In the genomic region with DNA sequence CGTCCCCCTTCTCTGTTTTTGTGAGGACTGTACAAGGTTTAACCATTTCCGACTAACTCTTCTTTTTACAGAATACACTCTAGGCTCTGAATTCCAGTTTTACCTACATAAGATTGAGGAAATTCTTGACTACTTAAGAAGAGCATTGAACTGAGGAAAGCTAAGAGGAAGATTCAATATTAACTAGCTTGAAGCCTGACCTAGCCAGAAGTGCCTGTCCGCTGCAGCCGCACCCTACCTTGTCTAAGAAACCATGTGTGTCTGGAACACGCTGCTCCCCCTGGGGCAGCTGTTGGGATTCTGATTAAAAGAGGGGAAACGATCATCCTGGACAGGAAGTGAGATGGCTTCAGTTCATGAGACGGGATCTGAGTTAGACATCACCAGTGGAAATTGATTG, we compare ENCODE assay signal across 16 cellular contexts. TPM values are rescaled to one million over a fixed set of nuclear protein-coding genes. Genes with fewer than 3 reads are reported as not detected.
DNase-seq lines count a peak whose midpoint lies in the region; ATAC-seq and TF ChIP-seq lines count a peak whose summit lies in the region.
"Had no signal": no experiment of that assay in that cellular context is flagged by ENCODE, and none has a peak within 500 bp of the region (broad histone marks: within the 10 kb centered on the region; RNA-seq: fewer than 3 reads in every experiment).

No MANE protein-coding gene starts in this region.

- no peak overlapping the region for H3K4me3 Mint-ChIP-seq in activated T-helper 17 cell treated with anti-CD3 and anti-CD28 coated beads, Interleukin-2, amount 50 U/mL, for 72 hours
- H3K4me3 Mint-ChIP-seq in glutamatergic neuron (ENCODE audit: unreplicated experiment): no peak overlapping the region
- H3K4me3 Mint-ChIP-seq: CD4-positive, CD25-positive, alpha-beta regulatory T cell had no signal

- H3K9me3 ChIP-seq in BLaER1 (no peaks in the 10 kb centered on the region), right atrium auricular region (no peaks in the 10 kb centered on the region)
- H3K9me3 ChIP-seq: A549 had no signal

- H3K4me1 Mint-ChIP-seq in activated T-helper 17 cell treated with anti-CD3 and anti-CD28 coated beads, Interleukin-2, amount 50 U/mL, for 72 hours: peaks cover 11% of the 10 kb centered on the region
- H3K4me1 Mint-ChIP-seq in glutamatergic neuron (ENCODE audit: low read depth, unreplicated experiment): no peaks in the 10 kb centered on the region

- DNase-seq in Caki2 (ENCODE audit: low read depth) (peak; percentile 35), kidney tubule cell (ENCODE audit: low spot score) (peak; percentile 20), glutamatergic neuron (no peak), NOMO-1 treated with dmso at 0.1 percent for 144 hours (lab: John Stamatoyannopoulos, UW; ENCODE audit: unreplicated experiment) (no peak), right atrium auricular region (ENCODE audit: low spot score) (no peak)
- DNase-seq: Calu3; CD4-positive, CD25-positive, alpha-beta regulatory T cell; DMS 273 treated with DMSO at 0.1 percent for 48 hours; DMS79 had no signal

- H3K4me3 ChIP-seq in BLaER1: no peak overlapping the region
- no peak overlapping the region for H3K4me3 ChIP-seq in right atrium auricular region
- H3K4me3 ChIP-seq: A549, GM12878, GM23248 had no signal

- no peaks in the 10 kb centered on the region for H3K27me3 Mint-ChIP-seq in activated T-helper 17 cell treated with anti-CD3 and anti-CD28 coated beads, Interleukin-2, amount 50 U/mL, for 72 hours
- peaks cover 3% of the 10 kb centered on the region for H3K27me3 Mint-ChIP-seq in glutamatergic neuron (ENCODE audit: unreplicated experiment)
- H3K27me3 Mint-ChIP-seq: CD4-positive, CD25-positive, alpha-beta regulatory T cell had no signal

- H3K27ac ChIP-seq in BLaER1 (no peak overlapping the region), right atrium auricular region (no peak overlapping the region)
- H3K27ac ChIP-seq: A549, GM23248 had no signal

- TF ChIP-seq CTCF in glutamatergic neuron (IDR thresholded peaks at IDR 0.05; ENCODE audit: partially characterized antibody, unreplicated experiment) (no peak), right atrium auricular region (IDR thresholded peaks at IDR 0.05) (no peak)

- no peaks in the 10 kb centered on the region for H3K27me3 ChIP-seq in BLaER1
- H3K27me3 ChIP-seq in right atrium auricular region: no peaks in the 10 kb centered on the region

- ATAC-seq in activated T-helper 17 cell treated with anti-CD3 and anti-CD28 coated beads, Interleukin-2, amount 50 U/mL, for 72 hours (replicated peaks): no peak
- ATAC-seq: GM12878, HCT116 had no signal

- no peaks in the 10 kb centered on the region for H3K36me3 ChIP-seq in BLaER1
- no peaks in the 10 kb centered on the region for H3K36me3 ChIP-seq in right atrium auricular region

- H3K4me1 ChIP-seq in BLaER1: peaks cover 13% of the 10 kb centered on the region
- H3K4me1 ChIP-seq in right atrium auricular region: no peaks in the 10 kb centered on the region
- H3K4me1 ChIP-seq: A549 had no signal

- peak overlapping the region; percentile 71 for H3K27ac Mint-ChIP-seq in activated T-helper 17 cell treated with anti-CD3 and anti-CD28 coated beads, Interleukin-2, amount 50 U/mL, for 72 hours
- no peak overlapping the region for H3K27ac Mint-ChIP-seq in glutamatergic neuron (ENCODE audit: unreplicated experiment)

- no peaks in the 10 kb centered on the region for H4K20me1 ChIP-seq in BLaER1

- H3K36me3 Mint-ChIP-seq in activated T-helper 17 cell treated with anti-CD3 and anti-CD28 coated beads, Interleukin-2, amount 50 U/mL, for 72 hours (ENCODE audit: low read depth): peaks cover 4% of the 10 kb centered on the region
- H3K36me3 Mint-ChIP-seq in glutamatergic neuron (ENCODE audit: unreplicated experiment): peaks cover 2% of the 10 kb centered on the region
- H3K36me3 Mint-ChIP-seq: CD4-positive, CD25-positive, alpha-beta regulatory T cell had no signal

- in situ Hi-C loops in Caki2 (cut with HindIII; ENCODE audit: low pct_unique_long_range_greater_than_20kb, low sequenced_read_pairs): no loop called here

- H3K4me2 ChIP-seq in BLaER1: 0 out of 2 replicates have a peak overlapping the region, but pooled peaks have one; percentile 11
- H3K4me2 ChIP-seq: A549 had no signal

- H3K9ac ChIP-seq in BLaER1: no peak overlapping the region
- H3K9ac ChIP-seq: GM23248 had no signal

- no peaks in the 10 kb centered on the region for H3K9me3 Mint-ChIP-seq in activated T-helper 17 cell treated with anti-CD3 and anti-CD28 coated beads, Interleukin-2, amount 50 U/mL, for 72 hours
- H3K9me3 Mint-ChIP-seq in glutamatergic neuron (ENCODE audit: unreplicated experiment): peaks cover 3% of the 10 kb centered on the region
- H3K9me3 Mint-ChIP-seq: CD4-positive, CD25-positive, alpha-beta regulatory T cell had no signal

RNA-seq across cellular contexts. Expression of gene CA6, which starts 28.9 kb away (rescaled TPM):
- total RNA-seq in Caki2 (2014; rRNA removed; shearing (Covaris generic); ENCODE audit: low replicate concordance): not detected in 2 replicates
- total RNA-seq in activated T-helper 17 cell treated with anti-CD3 and anti-CD28 coated beads, Interleukin-2, amount 50 U/mL, for 72 hours: 1 to 10 TPM in 1 of 2 donors, under 1 TPM in 1; 0.78 to 2.2 TPM
- total RNA-seq in glutamatergic neuron (ENCODE audit: unreplicated experiment) (not detected), right atrium auricular region (not detected)
- total RNA-seq: Calu3; CD4-positive, CD25-positive, alpha-beta regulatory T cell; G401; GM12878; GM23248 had no signal

RNA-seq across cellular contexts. Expression of gene SLC2A7, which starts 51.7 kb away (rescaled TPM):
- not detected in 2 replicates for total RNA-seq in Caki2 (2014; rRNA removed; shearing (Covaris generic); ENCODE audit: low replicate concordance)
- not detected for total RNA-seq in activated T-helper 17 cell treated with anti-CD3 and anti-CD28 coated beads, Interleukin-2, amount 50 U/mL, for 72 hours
- not detected for total RNA-seq in glutamatergic neuron (ENCODE audit: unreplicated experiment)
- total RNA-seq in right atrium auricular region: not detected
- total RNA-seq: Calu3; CD4-positive, CD25-positive, alpha-beta regulatory T cell; G401; GM12878; GM23248 had no signal

Comparison
In these comparisons a context has a peak if more than half of its experiments do, and no peak if none do; other contexts are left out.
1. DNase-seq: peak in Caki2 (single experiment) and kidney tubule cell (single experiment); none in glutamatergic neuron (single experiment), NOMO-1 treated with dmso at 0.1 percent for 144 hours (single experiment) and right atrium auricular region (single experiment).